Comparison of ENCODE assay signal across 13 cellular contexts in genomic region chr19:34711890-34712289, GRCh38. TPM values are rescaled to one million over a fixed set of nuclear protein-coding genes. Genes with fewer than 3 reads are reported as not detected.
DNase-seq lines count a peak whose midpoint lies in the region; ATAC-seq and TF ChIP-seq lines count a peak whose summit lies in the region.
"Had no signal": no experiment of that assay in that cellular context is flagged by ENCODE, and none has a peak within 500 bp of the region (broad histone marks: within the 10 kb centered on the region; RNA-seq: fewer than 3 reads in every experiment).

No MANE protein-coding gene starts in this region.

- peak; percentile 93 for ATAC-seq in WTC11
- ATAC-seq in HG02973 (IDR thresholded peaks at IDR 0.05; ENCODE audit: unreplicated experiment), result no peak

- H3K4me3 ChIP-seq in KMS-11 (IDR thresholded peaks at IDR 0.05; ENCODE audit: insufficient read depth, low read depth, low read length), result no peak overlapping the region
- H3K4me3 ChIP-seq: BLaER1 treated with 17β-estradiol and CSF1 and Interleukin-3, amounts not matched to agents 10 nM and 100 nM had no signal

- peaks cover 55% of the 10 kb centered on the region for H3K27me3 Mint-ChIP-seq in WTC11 (ENCODE audit: low read depth)
- peaks cover 7% of the 10 kb centered on the region for H3K27me3 Mint-ChIP-seq in activated naive CD4-positive, alpha-beta T cell treated with anti-CD3 and anti-CD28 coated beads, Interleukin-2, amount 10 ng/mL, durations not matched to agents 7 days and 5 days

- H3K4me1 ChIP-seq in KMS-11 (ENCODE audit: low read depth, poor library complexity, severe bottlenecking), result no peaks in the 10 kb centered on the region
- H3K4me1 ChIP-seq: BLaER1 treated with 17β-estradiol and CSF1 and Interleukin-3, amounts not matched to agents 10 nM and 100 nM had no signal

- H3K9ac ChIP-seq in KMS-11, result no peak overlapping the region
- H3K9ac ChIP-seq: BLaER1 treated with 17β-estradiol and CSF1 and Interleukin-3, amounts not matched to agents 10 nM and 100 nM had no signal

- DNase-seq in NCI-H2227 treated with DMSO at 0.1 percent for 48 hours (lab: John Stamatoyannopoulos, UW) (peak; percentile 31), NCI-H2227 (lab: John Stamatoyannopoulos, UW; ENCODE audit: unreplicated experiment) (no peak), WTC11 (ENCODE audit: low spot score) (no peak), medulla oblongata (ENCODE audit: extremely low spot score) (no peak), NCI-H510A treated with DMSO at 0.1 percent for 48 hours (lab: John Stamatoyannopoulos, UW) (no peak)
- DNase-seq in activated naive CD4-positive, alpha-beta T cell treated with anti-CD3 and anti-CD28 coated beads, Interleukin-2, amount 10 ng/mL, durations not matched to agents 7 days and 5 days, result no peak
- DNase-seq: GOT3 had no signal

- H3K4me1 Mint-ChIP-seq in WTC11, result peaks cover 14% of the 10 kb centered on the region
- H3K4me1 Mint-ChIP-seq in activated naive CD4-positive, alpha-beta T cell treated with anti-CD3 and anti-CD28 coated beads, Interleukin-2, amount 10 ng/mL, durations not matched to agents 7 days and 5 days, result no peaks in the 10 kb centered on the region

- H3K36me3 Mint-ChIP-seq in WTC11, result peaks cover 38% of the 10 kb centered on the region
- no peaks in the 10 kb centered on the region for H3K36me3 Mint-ChIP-seq in activated naive CD4-positive, alpha-beta T cell treated with anti-CD3 and anti-CD28 coated beads, Interleukin-2, amount 10 ng/mL, durations not matched to agents 7 days and 5 days

- no peaks in the 10 kb centered on the region for H3K36me3 ChIP-seq in KMS-11 (ENCODE audit: insufficient read depth)
- H3K36me3 ChIP-seq: BLaER1 treated with 17β-estradiol and CSF1 and Interleukin-3, amounts not matched to agents 10 nM and 100 nM had no signal

- H3K27me3 ChIP-seq in KMS-11 (ENCODE audit: insufficient read depth, low read depth), result no peaks in the 10 kb centered on the region
- H3K27me3 ChIP-seq: BLaER1 treated with 17β-estradiol and CSF1 and Interleukin-3, amounts not matched to agents 10 nM and 100 nM had no signal

- POLR2A ChIA-PET in WTC11 (lab: Charles Lee), result interaction anchor here (1.7 kb wide), 1 partner anchor 34 kb away, joined by 6 read pairs; the partner anchor contains the start of gene ZNF302

- H3K79me2 ChIP-seq in KMS-11 (ENCODE audit: insufficient read depth, low read depth), result no peaks in the 10 kb centered on the region

- no peak overlapping the region for H3K4me2 ChIP-seq in KMS-11
- H3K4me2 ChIP-seq: BLaER1 treated with 17β-estradiol and CSF1 and Interleukin-3, amounts not matched to agents 10 nM and 100 nM had no signal

- H3K9me3 Mint-ChIP-seq in WTC11, result peaks cover 72% of the 10 kb centered on the region
- H3K9me3 Mint-ChIP-seq in activated naive CD4-positive, alpha-beta T cell treated with anti-CD3 and anti-CD28 coated beads, Interleukin-2, amount 10 ng/mL, durations not matched to agents 7 days and 5 days, result peaks cover 23% of the 10 kb centered on the region

- H3K4me3 Mint-ChIP-seq in WTC11, result peak overlapping the region; percentile 46
- no peak overlapping the region for H3K4me3 Mint-ChIP-seq in activated naive CD4-positive, alpha-beta T cell treated with anti-CD3 and anti-CD28 coated beads, Interleukin-2, amount 10 ng/mL, durations not matched to agents 7 days and 5 days

- H2AFZ ChIP-seq in KMS-11 (ENCODE audit: low read depth), result peak overlapping the region; percentile 31; the same call in 1 of the 2 replicates

- TF ChIP-seq CTCF in KMS-11 (conservative IDR thresholded peaks at IDR 0.05; ENCODE audit: low read depth, low read length), result no peak
- no peak for TF ChIP-seq CTCF in WTC11 (IDR thresholded peaks at IDR 0.05)

- CTCF ChIA-PET in WTC11 (lab: Charles Lee), result interaction anchor here (0.6 to 2.7 kb wide), 10 partner anchors 34 to 970 kb away, joined by 3 to 26 read pairs (median 4); partner anchors contain the start of gene ZNF302
- CTCF ChIA-PET in activated naive CD4-positive, alpha-beta T cell treated with anti-CD3 and anti-CD28 coated beads, Interleukin-2, amount 10 ng/mL, durations not matched to agents 7 days and 5 days (lab: Charles Lee), result interaction anchor here (1.3 to 2.7 kb wide), 5 partner anchors 70 to 212 kb away, joined by 3 to 18 read pairs (median 6); no protein-coding TSS in a partner anchor

- H3K27ac Mint-ChIP-seq in WTC11, result 0 out of 2 replicates have a peak overlapping the region, but pooled peaks have one; percentile 10
- no peak overlapping the region for H3K27ac Mint-ChIP-seq in activated naive CD4-positive, alpha-beta T cell treated with anti-CD3 and anti-CD28 coated beads, Interleukin-2, amount 10 ng/mL, durations not matched to agents 7 days and 5 days
- H3K27ac Mint-ChIP-seq: CD4-positive, CD25-positive, alpha-beta regulatory T cell had no signal

- no peak overlapping the region for H3K27ac ChIP-seq in KMS-11
- H3K27ac ChIP-seq: 22Rv1; BLaER1 treated with 17β-estradiol and CSF1 and Interleukin-3, amounts not matched to agents 10 nM and 100 nM had no signal

- no peaks in the 10 kb centered on the region for H4K20me1 ChIP-seq in KMS-11 (ENCODE audit: insufficient read depth)
- H4K20me1 ChIP-seq: BLaER1 treated with 17β-estradiol and CSF1 and Interleukin-3, amounts not matched to agents 10 nM and 100 nM had no signal

TF ChIP-seq in WTC11, 78 proteins besides CTCF, POLR2A, EP300 and RAD21 (continues in another document):
- TF ChIP-seq ZNF232 (CRISPR knock-in tag; IDR thresholded peaks at IDR 0.05) (no peak), ZMAT4 (CRISPR knock-in tag; IDR thresholded peaks at IDR 0.05) (no peak), ZNF281 (CRISPR knock-in tag; IDR thresholded peaks at IDR 0.05) (no peak), MYBL2 (CRISPR knock-in tag; IDR thresholded peaks at IDR 0.05) (no peak), NFE2L1 (CRISPR knock-in tag; IDR thresholded peaks at IDR 0.05) (no peak), FOXK1 (CRISPR knock-in tag; IDR thresholded peaks at IDR 0.05) (no peak), ZNF423 (CRISPR knock-in tag; IDR thresholded peaks at IDR 0.05) (no peak), ELF4 (CRISPR knock-in tag; IDR thresholded peaks at IDR 0.05; ENCODE audit: low read depth) (no peak), MLX (CRISPR knock-in tag; IDR thresholded peaks at IDR 0.05) (no peak), NFATC4 (CRISPR knock-in tag; IDR thresholded peaks at IDR 0.05) (no peak), SP1 (CRISPR knock-in tag; conservative IDR thresholded peaks at IDR 0.05) (no peak), ZNF416 (CRISPR knock-in tag; IDR thresholded peaks at IDR 0.05) (no peak), GRHL2 (CRISPR knock-in tag; IDR thresholded peaks at IDR 0.05; ENCODE audit: insufficient replicate concordance, severe bottlenecking) (no peak), E2F1 (CRISPR knock-in tag; IDR thresholded peaks at IDR 0.05) (no peak)

RNA-seq across cellular contexts. Expression of gene ZNF181, which starts 22.2 kb away (rescaled TPM):
- total RNA-seq in WTC11 (2021), result 8.5 to 9.7 TPM (median 9.0 TPM) in 3 replicates

RNA-seq across cellular contexts. Expression of gene ZNF302, which starts 34.4 kb away (rescaled TPM):
- 23.5 to 26.3 TPM (median 24.6 TPM) in 3 replicates for total RNA-seq in WTC11 (2021)

RNA-seq across cellular contexts. Expression of gene SCGB2B2, which starts 34.9 kb away (rescaled TPM):
- total RNA-seq in WTC11 (2021), result 0.20 to 0.71 TPM (median 0.64 TPM) in 3 replicates
- total RNA-seq: IMR-90 had no signal
